16 cellular contexts compared by ENCODE assay signal in genomic region chr21:44794031-44794374, GRCh38.
"Had no signal": no experiment of that assay in that cellular context is flagged by ENCODE, and none has a peak within 500 bp of the region (broad histone marks: within the 10 kb centered on the region; RNA-seq: fewer than 3 reads in every experiment).

No MANE protein-coding gene starts in this region.

- H3K27ac Mint-ChIP-seq: activated T-helper 2 cell treated with anti-CD3 and anti-CD28 coated beads, Interferon-gamma antibody, Interleukin-2, Interleukin-4, amounts not matched to agents 10 μg/mL and 5 μg/mL and 100 μg/mL, durations not matched to agents 14 hours and 24 hours and 36 hours; memory B cell; stimulated activated naive B cell treated with anti-CD40 and anti-IgM and Interleukin-4, amounts not matched to agents 10 μg/mL and 1 μg/mL and 100 μg/mL, for 72 hours had no signal

- H3K27ac ChIP-seq: brain microvascular endothelial cell, esophagus muscularis mucosa, heart right ventricle, ovary, thoracic aorta, upper lobe of right lung, VCaP had no signal

- H3K9me3 Mint-ChIP-seq: activated T-helper 2 cell treated with anti-CD3 and anti-CD28 coated beads, Interferon-gamma antibody, Interleukin-2, Interleukin-4, amounts not matched to agents 10 μg/mL and 5 μg/mL and 100 μg/mL, durations not matched to agents 14 hours and 24 hours and 36 hours; central memory CD8-positive, alpha-beta T cell; immature natural killer cell; memory B cell; naive thymus-derived CD4-positive, alpha-beta T cell; stimulated activated naive B cell treated with anti-CD40 and anti-IgM and Interleukin-4, amounts not matched to agents 10 μg/mL and 1 μg/mL and 100 μg/mL, for 72 hours had no signal

- H3K27me3 ChIP-seq: brain microvascular endothelial cell, esophagus muscularis mucosa, heart right ventricle, ovary, upper lobe of right lung had no signal

- H3K4me3 ChIP-seq: esophagus muscularis mucosa, heart right ventricle, ovary, thoracic aorta, upper lobe of right lung had no signal

- H3K9me3 ChIP-seq: esophagus muscularis mucosa, heart right ventricle, ovary, thoracic aorta, upper lobe of right lung had no signal

- DNase-seq: activated CD4-positive, alpha-beta T cell treated with anti-CD3 and anti-CD28 coated beads for 1 hour; aorta; cortex of kidney; upper lobe of right lung had no signal

- H3K27me3 Mint-ChIP-seq: central memory CD8-positive, alpha-beta T cell; memory B cell; naive thymus-derived CD4-positive, alpha-beta T cell; stimulated activated naive B cell treated with anti-CD40 and anti-IgM and Interleukin-4, amounts not matched to agents 10 μg/mL and 1 μg/mL and 100 μg/mL, for 72 hours had no signal

- H3K4me3 Mint-ChIP-seq: central memory CD8-positive, alpha-beta T cell; immature natural killer cell; memory B cell; naive thymus-derived CD4-positive, alpha-beta T cell had no signal

- H3K36me3 ChIP-seq: ovary, thoracic aorta had no signal
